11 cellular contexts compared by ENCODE assay signal in genomic region chr5:157388148-157388547, GRCh38.
DNase-seq lines count a peak whose midpoint lies in the region; ATAC-seq and TF ChIP-seq lines count a peak whose summit lies in the region.
"Had no signal": no experiment of that assay in that cellular context is flagged by ENCODE, and none has a peak within 500 bp of the region (broad histone marks: within the 10 kb centered on the region; RNA-seq: fewer than 3 reads in every experiment).

No MANE protein-coding gene starts in this region.

- H3K4me1 ChIP-seq in CD4-positive, alpha-beta memory T cell (ENCODE audit: insufficient read depth, low read length), result peaks cover 12% of the 10 kb centered on the region
- H3K4me1 ChIP-seq in endodermal cell (ENCODE audit: control insufficient read depth, insufficient read depth, low read length), result peaks cover 4% of the 10 kb centered on the region

- H3K9ac ChIP-seq in endodermal cell (ENCODE audit: extremely low read depth, low read length, poor library complexity, severe bottlenecking), result no peak overlapping the region

- H3K4me1 Mint-ChIP-seq in CD4-positive, alpha-beta memory T cell, result peaks cover 0 to 21% (median 8%) of the 10 kb centered on the region in 4 donors
- H3K4me1 Mint-ChIP-seq in endodermal cell (peaks cover 25% of the 10 kb centered on the region), osteocyte (ENCODE audit: unreplicated experiment) (peaks cover 69% of the 10 kb centered on the region)

- ATAC-seq in GM21576 (IDR thresholded peaks at IDR 0.05; ENCODE audit: unreplicated experiment) (no peak), GM19324 (IDR thresholded peaks at IDR 0.05; ENCODE audit: low FRiP score, unreplicated experiment) (no peak)

- no peak overlapping the region for H3K4me3 Mint-ChIP-seq in CD4-positive, alpha-beta memory T cell
- H3K4me3 Mint-ChIP-seq in endodermal cell, result no peak overlapping the region
- no peak overlapping the region for H3K4me3 Mint-ChIP-seq in osteocyte (ENCODE audit: unreplicated experiment)

- TF ChIP-seq CTCF in endodermal cell (conservative IDR thresholded peaks at IDR 0.05) (no peak), osteocyte (IDR thresholded peaks at IDR 0.05) (no peak)

- peaks cover 0 to 4% (median 0%) of the 10 kb centered on the region in 8 donors for H3K9me3 Mint-ChIP-seq in CD4-positive, alpha-beta memory T cell
- H3K9me3 Mint-ChIP-seq in endodermal cell (no peaks in the 10 kb centered on the region), osteocyte (ENCODE audit: unreplicated experiment) (peaks cover under 1% of the 10 kb centered on the region)

- H3K36me3 Mint-ChIP-seq in CD4-positive, alpha-beta memory T cell, result peaks cover 74 to 79% of the 10 kb centered on the region in 2 donors
- H3K36me3 Mint-ChIP-seq in endodermal cell (ENCODE audit: low read depth) (peaks cover under 1% of the 10 kb centered on the region), osteocyte (ENCODE audit: unreplicated experiment) (peaks cover 4% of the 10 kb centered on the region)

- H3K27me3 Mint-ChIP-seq in CD4-positive, alpha-beta memory T cell, result no peaks in the 10 kb centered on the region
- H3K27me3 Mint-ChIP-seq in endodermal cell (ENCODE audit: insufficient read depth) (no peaks in the 10 kb centered on the region), osteocyte (ENCODE audit: unreplicated experiment) (no peaks in the 10 kb centered on the region)

- intact Hi-C loops in CD4-positive, alpha-beta memory T cell (cut with micrococcal nuclease), result no loop called here

- DNase-seq in CD4-positive, alpha-beta memory T cell, result no peak
- DNase-seq in NCI-H524 treated with DMSO at 0.1 percent for 48 hours (lab: John Stamatoyannopoulos, UW) (peak; percentile 91), endodermal cell (no peak), osteocyte (ENCODE audit: extremely low spot score, unreplicated experiment) (no peak), GDM1 (lab: John Stamatoyannopoulos, UW) (no peak), SHP77 treated with DMSO at 0.1 percent for 48 hours (lab: John Stamatoyannopoulos, UW) (no peak)
- DNase-seq: DND-41; effector CD8-positive, alpha-beta T cell; NCI-H2081 treated with DMSO at 0.1 percent for 48 hours had no signal

- no peaks in the 10 kb centered on the region for H3K27me3 ChIP-seq in CD4-positive, alpha-beta memory T cell (ENCODE audit: insufficient read depth, low read length)
- no peaks in the 10 kb centered on the region for H3K27me3 ChIP-seq in endodermal cell (ENCODE audit: control insufficient read depth, insufficient read depth, low read length, poor library complexity, severe bottlenecking)

- H3K27ac ChIP-seq in CD4-positive, alpha-beta memory T cell (ENCODE audit: low read depth, low read length), result no peak overlapping the region
- H3K27ac ChIP-seq in endodermal cell (ENCODE audit: low read depth, low read length), result peak overlapping the region; percentile 45

- CTCF ChIA-PET in CD4-positive, alpha-beta memory T cell (lab: Charles Lee; ENCODE audit: partially characterized antibody), result interaction anchor here (1.2 kb wide), 2 partner anchors 18 to 45 kb away, joined by 3 to 4 read pairs; no protein-coding TSS in a partner anchor

- no peak overlapping the region for H3K4me3 ChIP-seq in CD4-positive, alpha-beta memory T cell (ENCODE audit: low read length in 2 of 2)
- H3K4me3 ChIP-seq in endodermal cell (ENCODE audit: low read length), result no peak overlapping the region

- no peaks in the 10 kb centered on the region for H3K9me3 ChIP-seq in CD4-positive, alpha-beta memory T cell (ENCODE audit: control insufficient read depth in 1 of 2, low read length in 2 of 2)
- H3K9me3 ChIP-seq in endodermal cell (ENCODE audit: control insufficient read depth, low read length), result no peaks in the 10 kb centered on the region

- POLR2A ChIA-PET in CD4-positive, alpha-beta memory T cell (lab: Charles Lee; ENCODE audit: partially characterized antibody), result interaction anchor here (0.7 kb wide), 1 partner anchor 37 kb away, joined by 3 read pairs; no protein-coding TSS in a partner anchor

- peaks cover 81% of the 10 kb centered on the region for H3K36me3 ChIP-seq in CD4-positive, alpha-beta memory T cell (ENCODE audit: insufficient read depth, low read length)
- no peaks in the 10 kb centered on the region for H3K36me3 ChIP-seq in endodermal cell (ENCODE audit: control insufficient read depth, insufficient read depth, low read length)

- peak overlapping the region in 6 of 7 donors; percentile 8 to 91 (median 58) for H3K27ac Mint-ChIP-seq in CD4-positive, alpha-beta memory T cell
- H3K27ac Mint-ChIP-seq in endodermal cell, result no peak overlapping the region
- peak overlapping the region; percentile 99 for H3K27ac Mint-ChIP-seq in osteocyte (ENCODE audit: unreplicated experiment)
